ENCODE assay signal across 8 cellular contexts in the genomic region with DNA sequence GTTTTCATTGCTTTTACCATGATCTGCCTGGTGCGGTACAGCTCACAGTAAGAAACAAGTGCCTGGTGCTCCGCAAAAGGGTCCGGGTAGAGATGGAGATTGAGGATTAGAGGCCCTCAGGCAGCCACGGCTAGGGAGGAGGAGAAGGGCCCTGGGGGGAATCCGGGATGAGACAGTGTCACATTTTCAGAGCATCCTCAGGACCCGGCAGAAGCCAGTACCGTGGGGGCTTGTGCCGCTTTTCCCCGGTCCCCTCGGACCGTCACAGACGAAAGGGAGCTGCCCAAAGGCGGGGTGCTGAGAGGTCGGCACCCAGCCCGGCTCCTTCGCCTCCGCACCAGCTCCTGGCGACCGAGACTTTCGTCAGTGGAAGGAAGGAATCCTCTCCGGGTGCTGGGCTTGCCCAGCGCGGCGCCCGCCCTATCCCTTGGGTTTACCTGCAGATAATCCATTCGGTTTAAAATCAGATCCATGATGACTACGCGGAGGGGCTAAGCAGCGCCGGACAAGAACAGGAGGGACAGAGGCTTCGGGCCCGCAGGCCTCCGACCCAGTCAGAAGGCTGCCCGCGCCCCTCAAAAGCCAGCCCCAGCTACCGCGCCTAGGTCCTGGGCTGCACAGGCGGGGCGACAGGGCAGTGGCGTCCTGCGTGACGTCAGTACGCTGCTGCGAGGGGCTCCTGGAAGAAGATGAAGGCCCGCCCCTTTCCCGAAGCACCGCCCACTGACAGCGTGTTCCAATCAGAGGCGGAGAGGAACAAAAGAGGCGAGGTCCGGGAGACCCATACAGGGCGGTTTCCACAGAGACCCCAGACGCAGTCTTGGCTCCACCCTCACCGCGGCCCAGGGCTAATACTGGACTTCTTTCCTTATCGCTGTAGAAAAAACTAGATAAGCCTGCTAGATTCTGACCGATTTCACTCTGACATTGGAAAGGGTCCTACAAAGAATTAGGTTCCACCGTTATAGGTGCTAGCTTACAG. TPM values are rescaled to one million over a fixed set of nuclear protein-coding genes. Genes with fewer than 3 reads are reported as not detected.
DNase-seq lines count a peak whose midpoint lies in the region; ATAC-seq and TF ChIP-seq lines count a peak whose summit lies in the region.

A gene with protein sequence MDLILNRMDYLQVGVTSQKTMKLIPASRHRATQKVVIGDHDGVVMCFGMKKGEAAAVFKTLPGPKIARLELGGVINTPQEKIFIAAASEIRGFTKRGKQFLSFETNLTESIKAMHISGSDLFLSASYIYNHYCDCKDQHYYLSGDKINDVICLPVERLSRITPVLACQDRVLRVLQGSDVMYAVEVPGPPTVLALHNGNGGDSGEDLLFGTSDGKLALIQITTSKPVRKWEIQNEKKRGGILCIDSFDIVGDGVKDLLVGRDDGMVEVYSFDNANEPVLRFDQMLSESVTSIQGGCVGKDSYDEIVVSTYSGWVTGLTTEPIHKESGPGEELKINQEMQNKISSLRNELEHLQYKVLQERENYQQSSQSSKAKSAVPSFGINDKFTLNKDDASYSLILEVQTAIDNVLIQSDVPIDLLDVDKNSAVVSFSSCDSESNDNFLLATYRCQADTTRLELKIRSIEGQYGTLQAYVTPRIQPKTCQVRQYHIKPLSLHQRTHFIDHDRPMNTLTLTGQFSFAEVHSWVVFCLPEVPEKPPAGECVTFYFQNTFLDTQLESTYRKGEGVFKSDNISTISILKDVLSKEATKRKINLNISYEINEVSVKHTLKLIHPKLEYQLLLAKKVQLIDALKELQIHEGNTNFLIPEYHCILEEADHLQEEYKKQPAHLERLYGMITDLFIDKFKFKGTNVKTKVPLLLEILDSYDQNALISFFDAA (minus strand): TSS at position 634 of the 982 bp plus-strand sequence. CDS start 161 bp downstream, at position 473.

- peak; percentile 96 for DNase-seq in GM13976 (ENCODE audit: low spot score)
- peak; percentile 96 for DNase-seq in NCI-H1694 (lab: John Stamatoyannopoulos, UW)
- DNase-seq in amniotic stem cell (lab: John Stamatoyannopoulos, UW) = peak; percentile 94
- DNase-seq in heart right ventricle = peak; percentile 98
- peak; percentile 95 to 100 (median 98) for DNase-seq in posterior cingulate gyrus
- DNase-seq in upper lobe of left lung = peak; percentile 94 to 99

- peak within 1 kb of the TSS; percentile 98 for H3K4me3 Mint-ChIP-seq in T-helper 1 cell treated with Interleukin-12 subunit alpha and Interleukin-12 subunit beta and Interleukin-4 antibody, amounts not matched to agents 30 μg/mL and 1 μg/mL, for 36 hours

- H3K27me3 ChIP-seq in heart right ventricle (peaks cover 0 to 4% (median 0%) of the 10 kb centered on the region in 7 donors), upper lobe of left lung (no peaks in the 10 kb centered on the region)

- H3K4me3 ChIP-seq in heart right ventricle = peak within 1 kb of the TSS; percentile 59 to 98 (median 88)
- peak within 1 kb of the TSS; percentile 69 to 94 (median 84) for H3K4me3 ChIP-seq in upper lobe of left lung

- peak in 3 of 4 donors; percentile 36 to 79 (median 61) for TF ChIP-seq POLR2A in upper lobe of left lung (IDR thresholded peaks at IDR 0.05)

- intact Hi-C loops in heart right ventricle (cut with DNase I) (loop anchor here in 1 of 10 donors (5.0 kb wide), 1 partner anchor 43 kb away; no protein-coding TSS in a partner anchor), posterior cingulate gyrus (cut with DNase I) (no loop called here)

- H3K27ac ChIP-seq in heart right ventricle = peak within 1 kb of the TSS; percentile 47 to 91 (median 88)
- peak within 1 kb of the TSS; percentile 75 to 93 (median 91) for H3K27ac ChIP-seq in upper lobe of left lung

- peaks cover 27% of the 10 kb centered on the region for H3K27me3 Mint-ChIP-seq in T-helper 1 cell treated with Interleukin-12 subunit alpha and Interleukin-12 subunit beta and Interleukin-4 antibody, amounts not matched to agents 30 μg/mL and 1 μg/mL, for 36 hours (ENCODE audit: low read depth)

- in situ Hi-C loops in GM13976 (cut with MboI; ENCODE audit: low sequenced_read_pairs, unreplicated experiment) = no loop called here

- peaks cover 0 to 8% (median 0%) of the 10 kb centered on the region in 11 donors for H3K9me3 ChIP-seq in heart right ventricle
- H3K9me3 ChIP-seq in upper lobe of left lung = no peaks in the 10 kb centered on the region

- peak; percentile 98 for ATAC-seq in HG02870 (IDR thresholded peaks at IDR 0.05; ENCODE audit: unreplicated experiment)
- peak; percentile 99 to 100 (median 100) for ATAC-seq in heart right ventricle
- peak; percentile 100 for ATAC-seq in upper lobe of left lung (ENCODE audit: low FRiP score in 2 of 2)

- peaks cover 20% of the 10 kb centered on the region for H3K36me3 Mint-ChIP-seq in T-helper 1 cell treated with Interleukin-12 subunit alpha and Interleukin-12 subunit beta and Interleukin-4 antibody, amounts not matched to agents 30 μg/mL and 1 μg/mL, for 36 hours (ENCODE audit: low read depth)

- TF ChIP-seq CTCF in GM13976 (IDR thresholded peaks at IDR 0.05; ENCODE audit: borderline replicate concordance, control extremely low read depth, extremely low read depth, insufficient read depth, missing control alignments) (no peak), heart right ventricle (IDR thresholded peaks at IDR 0.05) (no peak), upper lobe of left lung (IDR thresholded peaks at IDR 0.05) (no peak)

- H3K4me1 Mint-ChIP-seq in T-helper 1 cell treated with Interleukin-12 subunit alpha and Interleukin-12 subunit beta and Interleukin-4 antibody, amounts not matched to agents 30 μg/mL and 1 μg/mL, for 36 hours (ENCODE audit: low read depth) = peaks cover 12% of the 10 kb centered on the region

- WGBS in heart right ventricle, 2 donors = 0% methylated on average over 57 to 58 of the region's 58 CpGs
- WGBS in upper lobe of left lung, 2 donors = 1% methylated on average over 16 to 56 of the region's 58 CpGs

- TF ChIP-seq EP300 in upper lobe of left lung (IDR thresholded peaks at IDR 0.05) = no peak

- H3K27ac Mint-ChIP-seq in T-helper 1 cell treated with Interleukin-12 subunit alpha and Interleukin-12 subunit beta and Interleukin-4 antibody, amounts not matched to agents 30 μg/mL and 1 μg/mL, for 36 hours = peak within 1 kb of the TSS; percentile 86

- H3K36me3 ChIP-seq in heart right ventricle (peaks cover 0 to 28% (median 0%) of the 10 kb centered on the region in 9 donors), upper lobe of left lung (no peaks in the 10 kb centered on the region)

- no peaks in the 10 kb centered on the region for H3K9me3 Mint-ChIP-seq in T-helper 1 cell treated with Interleukin-12 subunit alpha and Interleukin-12 subunit beta and Interleukin-4 antibody, amounts not matched to agents 30 μg/mL and 1 μg/mL, for 36 hours

- peaks cover 0 to 14% (median 7%) of the 10 kb centered on the region in 9 donors for H3K4me1 ChIP-seq in heart right ventricle
- peaks cover 6 to 14% (median 9%) of the 10 kb centered on the region in 4 donors for H3K4me1 ChIP-seq in upper lobe of left lung

RNA-seq across cellular contexts. Expression of the gene that starts here (rescaled TPM):
- 1 to 10 TPM; 3.2 to 7.7 (median 5.3) TPM for total RNA-seq in heart right ventricle
- 1 to 10 TPM; 2.6 to 8.5 TPM for polyA plus RNA-seq in heart right ventricle
- total RNA-seq in upper lobe of left lung = 10 to 100 TPM in 3 of 6 donors, 1 to 10 TPM in 3; 7.3 to 13.2 (median 9.9) TPM

Comparison
In these comparisons a context has a peak if more than half of its experiments do, and no peak if none do; other contexts are left out.
1. Peak in every context shown above with its lines: DNase-seq, ATAC-seq, H3K4me3 ChIP-seq and H3K27ac ChIP-seq.